ENCODE assay signal across 10 cellular contexts in the genomic region with DNA sequence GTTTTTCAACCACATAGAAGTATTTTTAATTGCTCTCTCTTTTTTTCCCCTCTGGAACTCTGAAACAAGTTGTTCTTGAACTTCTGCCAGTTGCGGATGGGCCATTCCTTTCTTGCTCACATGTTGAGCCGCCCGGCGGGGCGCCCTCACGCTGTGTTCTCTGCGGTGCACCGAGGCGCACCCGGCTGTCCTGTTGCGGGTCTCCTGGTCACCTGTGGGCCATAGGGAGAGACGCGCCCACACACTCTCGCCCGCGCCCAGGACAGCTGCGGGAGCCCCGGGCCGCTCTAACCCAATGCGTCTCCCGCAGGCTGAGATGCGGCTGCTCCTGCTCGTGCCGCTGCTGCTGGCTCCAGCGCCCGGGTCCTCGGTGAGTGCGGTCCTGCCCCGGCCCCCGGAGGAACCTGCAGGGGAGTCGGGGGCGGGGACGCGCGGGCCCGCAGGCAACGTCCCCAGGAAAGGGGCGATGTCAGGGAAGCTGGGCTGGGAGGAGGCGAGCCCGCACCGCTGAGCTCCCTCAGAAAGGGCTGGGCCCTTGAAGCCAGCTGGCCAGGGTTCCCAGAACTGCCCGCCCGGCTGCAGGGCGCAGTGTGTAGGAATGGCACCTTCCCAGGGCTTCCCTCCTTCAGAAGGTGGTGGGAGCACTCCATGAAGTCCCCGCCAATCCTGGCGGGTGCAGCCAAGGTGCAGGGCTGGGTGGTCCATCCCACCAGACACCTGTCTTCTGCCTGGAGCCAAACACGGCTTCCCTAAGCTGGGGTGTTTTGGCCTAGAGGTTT. TPM values are rescaled to one million over a fixed set of nuclear protein-coding genes. Genes with fewer than 3 reads are reported as not detected.
DNase-seq lines count a peak whose midpoint lies in the region; ATAC-seq and TF ChIP-seq lines count a peak whose summit lies in the region.
"Had no signal": no experiment of that assay in that cellular context is flagged by ENCODE, and none has a peak within 500 bp of the region (broad histone marks: within the 10 kb centered on the region; RNA-seq: fewer than 3 reads in every experiment).

No MANE protein-coding gene starts in this region.

- intact Hi-C loops in OCI-LY7 (cut with micrococcal nuclease; ENCODE audit: unreplicated experiment) = no loop called here

- no peak for ATAC-seq in GM19452 (IDR thresholded peaks at IDR 0.05; ENCODE audit: unreplicated experiment)
- no peak for ATAC-seq in stimulated activated effector memory CD8-positive, alpha-beta T cell treated with anti-CD3 and anti-CD28 coated beads, Interleukin-12 subunit alpha, Interleukin-12 subunit beta, amount 100 ng/mL, for 72 hours
- no peak for ATAC-seq in GM19328 (IDR thresholded peaks at IDR 0.05; ENCODE audit: unreplicated experiment)

- CTCF ChIA-PET in OCI-LY7 (lab: Charles Lee; ENCODE audit: unreplicated experiment) = interaction anchor here (0.6 kb wide), 1 partner anchor 236 kb away, joined by 3 read pairs; no protein-coding TSS in a partner anchor

- H3K36me3 Mint-ChIP-seq in stimulated activated effector memory CD8-positive, alpha-beta T cell treated with anti-CD3 and anti-CD28 coated beads, Interleukin-12 subunit alpha, Interleukin-12 subunit beta, amount 100 ng/mL, for 72 hours = peaks cover 6% of the 10 kb centered on the region
- H3K36me3 Mint-ChIP-seq: memory B cell had no signal

- no peaks in the 10 kb centered on the region for H3K9me3 Mint-ChIP-seq in stimulated activated effector memory CD8-positive, alpha-beta T cell treated with anti-CD3 and anti-CD28 coated beads, Interleukin-12 subunit alpha, Interleukin-12 subunit beta, amount 100 ng/mL, for 72 hours
- H3K9me3 Mint-ChIP-seq: memory B cell had no signal

- H3K27ac ChIP-seq in smooth muscle cell (ENCODE audit: low read depth) (no peak overlapping the region), OCI-LY7 (ENCODE audit: low read depth, low read length, poor library complexity, severe bottlenecking) (no peak overlapping the region)

- H3K4me3 Mint-ChIP-seq in stimulated activated effector memory CD8-positive, alpha-beta T cell treated with anti-CD3 and anti-CD28 coated beads, Interleukin-12 subunit alpha, Interleukin-12 subunit beta, amount 100 ng/mL, for 72 hours = no peak overlapping the region
- H3K4me3 Mint-ChIP-seq: memory B cell had no signal

- no peaks in the 10 kb centered on the region for H3F3A ChIP-seq in smooth muscle cell (ENCODE audit: low read depth)

- H3K4me1 ChIP-seq in smooth muscle cell (ENCODE audit: low read depth) = peaks cover 43% of the 10 kb centered on the region
- peaks cover 45% of the 10 kb centered on the region for H3K4me1 ChIP-seq in OCI-LY7 (ENCODE audit: insufficient read depth, low read length, poor library complexity, severe bottlenecking)

- POLR2A ChIA-PET in OCI-LY7 (lab: Charles Lee) = no interaction called here

- H3K9ac ChIP-seq in smooth muscle cell (ENCODE audit: low read depth) = no peak overlapping the region

- no peak for TF ChIP-seq CTCF in HFF-Myc (IDR thresholded peaks at IDR 0.05; ENCODE audit: low read depth, low read length, missing control alignments)
- TF ChIP-seq CTCF in smooth muscle cell (IDR thresholded peaks at IDR 0.05; ENCODE audit: borderline replicate concordance, insufficient read depth, poor library complexity, severe bottlenecking) = no peak
- TF ChIP-seq CTCF in OCI-LY7 (conservative IDR thresholded peaks at IDR 0.05; ENCODE audit: low read length) = no peak

- BruUV-seq in OCI-LY7 (replicated peaks; lab: Mats Ljungman, UMichigan) = no TSS peak

- H2AFZ ChIP-seq in smooth muscle cell (ENCODE audit: low read depth) (no peak overlapping the region), OCI-LY7 (ENCODE audit: low read length) (no peak overlapping the region)

- H3K4me3 ChIP-seq in HFF-Myc (replicated peaks; ENCODE audit: low read depth, low read length) (peak overlapping the region; percentile 13), iPS-11a (ENCODE audit: low read depth, low read length) (peak overlapping the region; percentile 13), smooth muscle cell (peak overlapping the region; percentile 25), OCI-LY7 (ENCODE audit: low read depth, low read length, poor library complexity, severe bottlenecking) (no peak overlapping the region)

- H3K9me2 ChIP-seq in OCI-LY7 (ENCODE audit: insufficient read depth, low read length) = no peaks in the 10 kb centered on the region

- H3K79me2 ChIP-seq in smooth muscle cell (ENCODE audit: low read depth) (no peaks in the 10 kb centered on the region), OCI-LY7 (ENCODE audit: insufficient read depth, low read depth, low read length) (no peaks in the 10 kb centered on the region)

- 14% methylated on average over 29 of the region's 47 CpGs for WGBS in smooth muscle cell (ENCODE audit: low lambda C conversion rate)

- in situ Hi-C loops in T47D (cut with HindIII; ENCODE audit: low pct_unique_long_range_greater_than_20kb, low sequenced_read_pairs) = no loop called here

- no peak overlapping the region for H3K27ac Mint-ChIP-seq in stimulated activated effector memory CD8-positive, alpha-beta T cell treated with anti-CD3 and anti-CD28 coated beads, Interleukin-12 subunit alpha, Interleukin-12 subunit beta, amount 100 ng/mL, for 72 hours
- H3K27ac Mint-ChIP-seq: memory B cell had no signal

- H3K4me2 ChIP-seq in smooth muscle cell (peak overlapping the region; percentile 89), OCI-LY7 (ENCODE audit: low read length) (no peak overlapping the region)

- H3K27me3 ChIP-seq in smooth muscle cell (ENCODE audit: low read depth) = peaks cover 67% of the 10 kb centered on the region

- peaks cover 37% of the 10 kb centered on the region for H3K4me1 Mint-ChIP-seq in stimulated activated effector memory CD8-positive, alpha-beta T cell treated with anti-CD3 and anti-CD28 coated beads, Interleukin-12 subunit alpha, Interleukin-12 subunit beta, amount 100 ng/mL, for 72 hours

- H4K20me1 ChIP-seq in smooth muscle cell (ENCODE audit: low read depth) (no peaks in the 10 kb centered on the region), OCI-LY7 (ENCODE audit: insufficient read depth, low read length) (no peaks in the 10 kb centered on the region)

- no peaks in the 10 kb centered on the region for H3K9me3 ChIP-seq in smooth muscle cell (replicated peaks; ENCODE audit: low read depth)
- no peaks in the 10 kb centered on the region for H3K9me3 ChIP-seq in OCI-LY7 (ENCODE audit: low read length)

- DNase-seq in HFF-Myc (ENCODE audit: extremely low read depth, low read depth) (no peak), T47D (ENCODE audit: low read depth in 1 of 2, low spot score in 1 of 2) (peak; percentile 30 to 54), smooth muscle cell (lab: John Stamatoyannopoulos, UW; ENCODE audit: unreplicated experiment) (no peak), OCI-LY7 (ENCODE audit: low spot score) (no peak)
- no peak for DNase-seq in stimulated activated effector memory CD8-positive, alpha-beta T cell treated with anti-CD3 and anti-CD28 coated beads, Interleukin-12 subunit alpha, Interleukin-12 subunit beta, amount 100 ng/mL, for 72 hours (ENCODE audit: low spot score in 2 of 2)

- no peaks in the 10 kb centered on the region for H3K36me3 ChIP-seq in smooth muscle cell (ENCODE audit: low read depth)
- no peaks in the 10 kb centered on the region for H3K36me3 ChIP-seq in OCI-LY7 (ENCODE audit: insufficient read depth, low read length)

RNA-seq across cellular contexts. Expression of a gene that starts 2.3 kb away (rescaled TPM):
- total RNA-seq in smooth muscle cell (1.5 and 4.3 TPM in 2 replicates), OCI-LY7 (2022) (7.9 and 9.0 TPM in 2 replicates)
- polyA plus RNA-seq in smooth muscle cell = 3.3 and 4.3 TPM in 2 replicates
- 2.8 and 4.0 TPM in 2 replicates for total RNA-seq in OCI-LY7 (2014; rRNA removed; shearing (Covaris generic))
- total RNA-seq: SK-MEL-5 had no signal

Comparison
In these comparisons a context has a peak if more than half of its experiments do, and no peak if none do; other contexts are left out.
1. DNase-seq: peak in T47D (2 of 2); none in HFF-Myc (single experiment), smooth muscle cell (single experiment), stimulated activated effector memory CD8-positive, alpha-beta T cell treated with anti-CD3 and anti-CD28 coated beads, Interleukin-12 subunit alpha, Interleukin-12 subunit beta, amount 100 ng/mL, for 72 hours (0 of 2) and OCI-LY7 (single experiment).